1 cellular context compared by ENCODE assay signal in the genomic region with DNA sequence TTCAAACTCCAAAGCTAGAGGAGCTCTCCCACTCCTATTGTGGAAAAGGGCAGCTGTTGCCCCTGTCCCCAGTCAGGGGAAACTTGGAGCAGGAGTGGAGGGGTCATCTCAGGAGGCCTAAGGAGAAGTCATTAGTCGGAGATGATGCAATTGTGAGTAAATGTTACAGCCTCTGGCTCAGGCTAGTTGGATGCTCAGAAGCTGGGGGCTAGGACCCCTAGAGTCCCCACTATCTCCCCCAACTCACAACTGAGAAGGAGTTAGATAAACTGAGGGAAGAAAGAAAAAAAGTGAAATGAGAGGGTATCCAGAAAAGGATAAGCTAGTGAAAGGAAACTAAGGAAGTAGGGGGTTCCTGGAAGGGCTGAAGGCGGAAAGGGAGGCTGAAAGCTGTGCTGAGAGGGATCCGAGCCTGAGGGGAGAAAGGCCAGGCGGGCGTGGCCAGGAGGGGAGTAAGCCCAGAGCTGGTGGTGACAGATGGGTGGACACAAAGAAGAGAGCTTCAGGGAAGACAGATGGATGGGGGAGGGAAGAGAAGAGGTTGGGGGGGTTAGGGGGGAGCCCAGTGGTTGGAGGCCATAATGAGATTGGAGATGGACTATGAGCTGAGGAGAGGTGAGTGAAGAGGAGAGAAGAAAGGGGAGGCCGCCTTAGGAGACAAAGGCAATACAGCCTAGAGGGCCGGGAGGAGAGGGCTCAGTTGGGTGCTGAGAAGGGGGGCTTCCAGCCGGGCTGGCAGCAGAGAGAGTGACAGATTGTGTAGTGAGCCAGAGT.
TF ChIP-seq lines count a peak whose summit lies in the region.

No MANE protein-coding gene starts in this region.

TF ChIP-seq in K562, 482 proteins besides CTCF, POLR2A, EP300 and RAD21 (continued from another document):
- TF ChIP-seq, protein P1, sequence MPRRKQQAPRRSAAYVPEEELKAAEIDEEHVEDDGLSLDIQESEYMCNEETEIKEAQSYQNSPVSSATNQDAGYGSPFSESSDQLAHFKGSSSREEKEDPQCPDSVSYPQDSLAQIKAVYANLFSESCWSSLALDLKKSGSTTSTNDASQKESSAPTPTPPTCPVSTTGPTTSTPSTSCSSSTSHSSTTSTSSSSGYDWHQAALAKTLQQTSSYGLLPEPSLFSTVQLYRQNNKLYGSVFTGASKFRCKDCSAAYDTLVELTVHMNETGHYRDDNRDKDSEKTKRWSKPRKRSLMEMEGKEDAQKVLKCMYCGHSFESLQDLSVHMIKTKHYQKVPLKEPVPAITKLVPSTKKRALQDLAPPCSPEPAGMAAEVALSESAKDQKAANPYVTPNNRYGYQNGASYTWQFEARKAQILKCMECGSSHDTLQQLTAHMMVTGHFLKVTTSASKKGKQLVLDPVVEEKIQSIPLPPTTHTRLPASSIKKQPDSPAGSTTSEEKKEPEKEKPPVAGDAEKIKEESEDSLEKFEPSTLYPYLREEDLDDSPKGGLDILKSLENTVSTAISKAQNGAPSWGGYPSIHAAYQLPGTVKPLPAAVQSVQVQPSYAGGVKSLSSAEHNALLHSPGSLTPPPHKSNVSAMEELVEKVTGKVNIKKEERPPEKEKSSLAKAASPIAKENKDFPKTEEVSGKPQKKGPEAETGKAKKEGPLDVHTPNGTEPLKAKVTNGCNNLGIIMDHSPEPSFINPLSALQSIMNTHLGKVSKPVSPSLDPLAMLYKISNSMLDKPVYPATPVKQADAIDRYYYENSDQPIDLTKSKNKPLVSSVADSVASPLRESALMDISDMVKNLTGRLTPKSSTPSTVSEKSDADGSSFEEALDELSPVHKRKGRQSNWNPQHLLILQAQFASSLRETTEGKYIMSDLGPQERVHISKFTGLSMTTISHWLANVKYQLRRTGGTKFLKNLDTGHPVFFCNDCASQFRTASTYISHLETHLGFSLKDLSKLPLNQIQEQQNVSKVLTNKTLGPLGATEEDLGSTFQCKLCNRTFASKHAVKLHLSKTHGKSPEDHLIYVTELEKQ (CRISPR knock-in tag; IDR thresholded peaks at IDR 0.05) = 0 out of 2 replicates have a peak, but pooled peaks have one; percentile 37
- TF ChIP-seq U2AF2 (optimal IDR thresholded peaks at IDR 0.05; ENCODE audit: low read depth, low read length) (no peak), LEF1 (IDR thresholded peaks at IDR 0.05) (peak; percentile 89; the same call in 1 of the 2 replicates), GATAD2A (IDR thresholded peaks at IDR 0.05) (peak; percentile 51; the same call in 1 of the 2 replicates), ZNF146 (CRISPR knock-in tag; IDR thresholded peaks at IDR 0.05; ENCODE audit: unreplicated experiment) (no peak), ELF4 (CRISPR knock-in tag; IDR thresholded peaks at IDR 0.05) (peak; percentile 56; the same call in 1 of the 2 replicates), ZNF76 (CRISPR knock-in tag; IDR thresholded peaks at IDR 0.05; ENCODE audit: borderline replicate concordance) (peak; percentile 62; the same call in 1 of the 2 replicates), NCOA2 (IDR thresholded peaks at IDR 0.05; ENCODE audit: partially characterized antibody in 2 of 2) (no peak), NCOR1 (IDR thresholded peaks at IDR 0.05) (peak; percentile 37; the same call in 1 of the 2 replicates), RUNX1 (IDR thresholded peaks at IDR 0.05; ENCODE audit: low read depth) (no peak)
- TF ChIP-seq, protein P2, sequence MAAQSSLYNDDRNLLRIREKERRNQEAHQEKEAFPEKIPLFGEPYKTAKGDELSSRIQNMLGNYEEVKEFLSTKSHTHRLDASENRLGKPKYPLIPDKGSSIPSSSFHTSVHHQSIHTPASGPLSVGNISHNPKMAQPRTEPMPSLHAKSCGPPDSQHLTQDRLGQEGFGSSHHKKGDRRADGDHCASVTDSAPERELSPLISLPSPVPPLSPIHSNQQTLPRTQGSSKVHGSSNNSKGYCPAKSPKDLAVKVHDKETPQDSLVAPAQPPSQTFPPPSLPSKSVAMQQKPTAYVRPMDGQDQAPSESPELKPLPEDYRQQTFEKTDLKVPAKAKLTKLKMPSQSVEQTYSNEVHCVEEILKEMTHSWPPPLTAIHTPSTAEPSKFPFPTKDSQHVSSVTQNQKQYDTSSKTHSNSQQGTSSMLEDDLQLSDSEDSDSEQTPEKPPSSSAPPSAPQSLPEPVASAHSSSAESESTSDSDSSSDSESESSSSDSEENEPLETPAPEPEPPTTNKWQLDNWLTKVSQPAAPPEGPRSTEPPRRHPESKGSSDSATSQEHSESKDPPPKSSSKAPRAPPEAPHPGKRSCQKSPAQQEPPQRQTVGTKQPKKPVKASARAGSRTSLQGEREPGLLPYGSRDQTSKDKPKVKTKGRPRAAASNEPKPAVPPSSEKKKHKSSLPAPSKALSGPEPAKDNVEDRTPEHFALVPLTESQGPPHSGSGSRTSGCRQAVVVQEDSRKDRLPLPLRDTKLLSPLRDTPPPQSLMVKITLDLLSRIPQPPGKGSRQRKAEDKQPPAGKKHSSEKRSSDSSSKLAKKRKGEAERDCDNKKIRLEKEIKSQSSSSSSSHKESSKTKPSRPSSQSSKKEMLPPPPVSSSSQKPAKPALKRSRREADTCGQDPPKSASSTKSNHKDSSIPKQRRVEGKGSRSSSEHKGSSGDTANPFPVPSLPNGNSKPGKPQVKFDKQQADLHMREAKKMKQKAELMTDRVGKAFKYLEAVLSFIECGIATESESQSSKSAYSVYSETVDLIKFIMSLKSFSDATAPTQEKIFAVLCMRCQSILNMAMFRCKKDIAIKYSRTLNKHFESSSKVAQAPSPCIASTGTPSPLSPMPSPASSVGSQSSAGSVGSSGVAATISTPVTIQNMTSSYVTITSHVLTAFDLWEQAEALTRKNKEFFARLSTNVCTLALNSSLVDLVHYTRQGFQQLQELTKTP (IDR thresholded peaks at IDR 0.05; ENCODE audit: low read depth in 1 of 2, partially characterized antibody in 2 of 2) = peak in 1 of 2 experiments; percentile 67
- TF ChIP-seq, protein P3, sequence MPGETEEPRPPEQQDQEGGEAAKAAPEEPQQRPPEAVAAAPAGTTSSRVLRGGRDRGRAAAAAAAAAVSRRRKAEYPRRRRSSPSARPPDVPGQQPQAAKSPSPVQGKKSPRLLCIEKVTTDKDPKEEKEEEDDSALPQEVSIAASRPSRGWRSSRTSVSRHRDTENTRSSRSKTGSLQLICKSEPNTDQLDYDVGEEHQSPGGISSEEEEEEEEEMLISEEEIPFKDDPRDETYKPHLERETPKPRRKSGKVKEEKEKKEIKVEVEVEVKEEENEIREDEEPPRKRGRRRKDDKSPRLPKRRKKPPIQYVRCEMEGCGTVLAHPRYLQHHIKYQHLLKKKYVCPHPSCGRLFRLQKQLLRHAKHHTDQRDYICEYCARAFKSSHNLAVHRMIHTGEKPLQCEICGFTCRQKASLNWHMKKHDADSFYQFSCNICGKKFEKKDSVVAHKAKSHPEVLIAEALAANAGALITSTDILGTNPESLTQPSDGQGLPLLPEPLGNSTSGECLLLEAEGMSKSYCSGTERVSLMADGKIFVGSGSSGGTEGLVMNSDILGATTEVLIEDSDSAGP (CRISPR knock-in tag; IDR thresholded peaks at IDR 0.05) = no peak
